23 cellular contexts compared by ENCODE assay signal in the genomic region with DNA sequence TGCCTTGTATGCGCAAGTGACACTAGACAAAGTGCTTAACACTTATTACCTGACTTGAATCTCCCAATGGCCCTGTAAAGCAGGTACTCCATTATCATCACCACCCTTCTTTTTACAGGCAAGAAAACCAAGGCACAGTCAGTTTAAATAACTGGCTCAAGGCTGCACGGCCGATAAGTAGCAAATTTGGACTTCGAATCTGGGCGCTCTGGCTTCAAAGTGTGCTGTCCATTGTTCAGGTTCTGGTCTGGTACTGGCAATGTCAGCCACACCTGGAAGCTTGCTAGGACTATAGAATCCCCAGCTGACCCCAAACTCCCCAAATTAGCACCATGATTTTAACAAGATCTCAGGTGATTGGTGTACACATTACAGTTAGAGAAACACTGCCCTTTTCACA. TPM values are rescaled to one million over a fixed set of nuclear protein-coding genes. Genes with fewer than 3 reads are reported as not detected.
A peak's percentile ranks its signal among the peaks of the same experiment; 100 is the strongest.
DNase-seq lines count a peak whose midpoint lies in the region; ATAC-seq, FAIRE-seq and TF ChIP-seq lines count a peak whose summit lies in the region.
"Had no signal": no experiment of that assay in that cellular context is flagged by ENCODE, and none has a peak within 500 bp of the region (broad histone marks: within the 10 kb centered on the region; RNA-seq: fewer than 3 reads in every experiment).

No MANE protein-coding gene starts in this region.

- TF ChIP-seq CTCF in AG04450 (IDR thresholded peaks at IDR 0.05; ENCODE audit: low read depth, low read length) (no peak), RWPE1 (conservative IDR thresholded peaks at IDR 0.05; ENCODE audit: low read depth) (no peak), left lung (IDR thresholded peaks at IDR 0.05) (no peak), pancreas (IDR thresholded peaks at IDR 0.05) (no peak), osteocyte (IDR thresholded peaks at IDR 0.05) (no peak)

- H3K4me1 ChIP-seq in left lung: peaks cover 13 to 17% of the 10 kb centered on the region in 2 donors
- H3K4me1 ChIP-seq in pancreas: peaks cover 46 to 51% (median 48%) of the 10 kb centered on the region in 3 donors
- H3K4me1 ChIP-seq: BE2C, sigmoid colon had no signal

- H3K27me3 ChIP-seq in AG04450 (ENCODE audit: control insufficient read depth, insufficient read depth, low read length) (no peaks in the 10 kb centered on the region), left lung (no peaks in the 10 kb centered on the region), pancreas (no peaks in the 10 kb centered on the region)
- H3K27me3 ChIP-seq: BE2C, sigmoid colon had no signal

- WGBS in pancreas, 2 donors: 22 to 24% methylated on average over 5 of the region's 5 CpGs

- H3K4me3 ChIP-seq in AG04450 (ENCODE audit: low read depth, low read length): no peak overlapping the region
- H3K4me3 ChIP-seq in left lung: no peak overlapping the region
- H3K4me3 ChIP-seq in pancreas: no peak overlapping the region
- H3K4me3 ChIP-seq: sigmoid colon had no signal

- intact Hi-C loops in left lung (cut with DNase I): no loop called here
- intact Hi-C loops in pancreas (cut with DNase I): no loop called here

- no peak for FAIRE-seq in pancreas (lab: Jason Lieb, UNC)
- no peak for FAIRE-seq in H54 (lab: Jason Lieb, UNC)
- FAIRE-seq: A204.1 had no signal

- no peaks in the 10 kb centered on the region for H3K36me3 Mint-ChIP-seq in osteocyte (ENCODE audit: unreplicated experiment)
- H3K36me3 Mint-ChIP-seq: activated naive CD4-positive, alpha-beta T cell treated with anti-CD3 and anti-CD28 coated beads, Interleukin-2, amount 50 U/mL, for 24 hours; natural killer cell had no signal

- CTCF ChIA-PET in AG04450 (lab: Charles Lee): interaction anchor here (1.1 to 3.2 kb wide), 2 partner anchors 288 to 291 kb away, joined by 6 to 16 read pairs; no protein-coding TSS in a partner anchor
- CTCF ChIA-PET in RWPE1 (lab: Yijun Ruan, JAX): interaction anchor here (0.5 to 1.3 kb wide), 3 partner anchors 15 to 783 kb away, joined by 3 read pairs; no protein-coding TSS in a partner anchor
- CTCF ChIA-PET in HEK293T (lab: Yijun Ruan, JAX): interaction anchor here (1.4 kb wide), 1 partner anchor 15 kb away, joined by 4 read pairs; no protein-coding TSS in a partner anchor

- POLR2A ChIA-PET in AG04450 (lab: Yijun Ruan, JAX) (interaction anchor here (1.1 to 1.6 kb wide), 2 partner anchors 13 to 52 kb away, joined by 3 to 4 read pairs; no protein-coding TSS in a partner anchor), RWPE1 (lab: Yijun Ruan, JAX; ENCODE audit: low non-redundant PET) (no interaction called here), HEK293T (lab: Yijun Ruan, JAX) (no interaction called here)

- DNase-seq in AG04450 (ENCODE audit: low read depth, low spot score) (no peak), RWPE1 (ENCODE audit: low spot score) (no peak), left lung (no peak), pancreas (no peak), HEK293T (ENCODE audit: extremely low spot score) (no peak), dedifferentiated amniotic fluid mesenchymal stem cell (ENCODE audit: extremely low spot score) (no peak), osteocyte (ENCODE audit: extremely low spot score, unreplicated experiment) (no peak), H54 (ENCODE audit: insufficient read length, low spot score) (no peak)
- DNase-seq: activated CD4-positive, alpha-beta T cell treated with anti-CD3 and anti-CD28 coated beads, Interleukin-2, amount 50 U/mL, for 4 hours; BE2C; DMS79; GF-D8; natural killer cell; NCI-H1694 treated with DMSO at 0.1 percent for 48 hours; NCI-H2171; NCI-H524; sigmoid colon; stimulated activated CD4-positive, alpha-beta T cell treated with anti-CD3 and anti-CD28 coated beads, Interleukin-15, amount 100 ng/mL, for 24 hours had no signal

- H3K9me3 Mint-ChIP-seq in osteocyte (ENCODE audit: unreplicated experiment): no peaks in the 10 kb centered on the region
- H3K9me3 Mint-ChIP-seq: activated naive CD4-positive, alpha-beta T cell treated with anti-CD3 and anti-CD28 coated beads, Interleukin-2, amount 50 U/mL, for 24 hours; dendritic cell treated with granulocyte-macrophage colony-stimulating factor and Interleukin-4, amounts not matched to agents 40 ng/mL and 50 ng/mL, for 4 days; natural killer cell; stimulated activated naive CD8-positive, alpha-beta T cell treated with anti-CD3 and anti-CD28 coated beads, Interleukin-15, Interleukin-2, amounts not matched to agents 100 ng/mL and 50 ng/mL, for 24 hours had no signal

- no peak overlapping the region for H3K27ac Mint-ChIP-seq in osteocyte (ENCODE audit: unreplicated experiment)
- H3K27ac Mint-ChIP-seq: activated naive CD4-positive, alpha-beta T cell treated with anti-CD3 and anti-CD28 coated beads, Interleukin-2, amount 50 U/mL, for 24 hours; natural killer cell; stimulated activated naive CD8-positive, alpha-beta T cell treated with anti-CD3 and anti-CD28 coated beads, Interleukin-15, Interleukin-2, amounts not matched to agents 100 ng/mL and 50 ng/mL, for 24 hours had no signal

- no peak for TF ChIP-seq POLR2A in H54 (IDR thresholded peaks at IDR 0.05; ENCODE audit: low read depth, low read length)

- H3K9me3 ChIP-seq in AG04450 (ENCODE audit: control insufficient read depth, insufficient read depth, low read length) (no peaks in the 10 kb centered on the region), left lung (no peaks in the 10 kb centered on the region), pancreas (no peaks in the 10 kb centered on the region)
- H3K9me3 ChIP-seq: BE2C, sigmoid colon had no signal

- peaks cover 6% of the 10 kb centered on the region for H3K27me3 Mint-ChIP-seq in osteocyte (ENCODE audit: unreplicated experiment)

- ATAC-seq in left lung: peak; percentile 48
- ATAC-seq in pancreas: peak in 2 of 4 donors; percentile 3 to 15
- ATAC-seq: natural killer cell had no signal

- peaks cover 7% of the 10 kb centered on the region for H3K4me1 Mint-ChIP-seq in osteocyte (ENCODE audit: unreplicated experiment)

- H3K27ac ChIP-seq in AG04450 (ENCODE audit: low read depth, low read length): peak overlapping the region; percentile 47
- 0 out of 2 replicates have a peak overlapping the region, but pooled peaks have one; percentile 73 for H3K27ac ChIP-seq in RWPE1
- peak overlapping the region in 1 of 2 donors; percentile 72 for H3K27ac ChIP-seq in left lung
- H3K27ac ChIP-seq in pancreas: peak overlapping the region; percentile 62 to 93 (median 80)
- H3K27ac ChIP-seq: sigmoid colon had no signal

- no peaks in the 10 kb centered on the region for H3K36me3 ChIP-seq in left lung
- no peaks in the 10 kb centered on the region for H3K36me3 ChIP-seq in pancreas
- H3K36me3 ChIP-seq: BE2C, sigmoid colon had no signal

- no peak overlapping the region for H3K4me3 Mint-ChIP-seq in osteocyte (ENCODE audit: unreplicated experiment)
- H3K4me3 Mint-ChIP-seq: activated naive CD4-positive, alpha-beta T cell treated with anti-CD3 and anti-CD28 coated beads, Interleukin-2, amount 50 U/mL, for 24 hours; dendritic cell treated with granulocyte-macrophage colony-stimulating factor and Interleukin-4, amounts not matched to agents 40 ng/mL and 50 ng/mL, for 4 days; natural killer cell; stimulated activated naive CD8-positive, alpha-beta T cell treated with anti-CD3 and anti-CD28 coated beads, Interleukin-15, Interleukin-2, amounts not matched to agents 100 ng/mL and 50 ng/mL, for 24 hours had no signal

TF ChIP-seq in HEK293T, 16 proteins besides CTCF, POLR2A, EP300 and RAD21:
- TF ChIP-seq FOXM1 (IDR thresholded peaks at IDR 0.05; ENCODE audit: borderline replicate concordance) (no peak), FOXK2 (IDR thresholded peaks at IDR 0.05) (no peak), FOXA1 (IDR thresholded peaks at IDR 0.05) (no peak), HDGF (IDR thresholded peaks at IDR 0.05; ENCODE audit: borderline replicate concordance) (no peak), SP1 (IDR thresholded peaks at IDR 0.05) (no peak), ELF4 (IDR thresholded peaks at IDR 0.05) (no peak), NFRKB (IDR thresholded peaks at IDR 0.05) (no peak)

RNA-seq across cellular contexts. Expression of a gene that starts 19.3 kb away (rescaled TPM):
- polyA plus RNA-seq in AG04450 (2011; rRNA removed) (0.05 and 0.07 TPM in 2 replicates), pancreas (10 to 100 TPM in 1 of 2 donors, 1 to 10 TPM in 1; 7.7 to 14.1 TPM)
- polyA minus RNA-seq in AG04450 (2011; rRNA and poly(A)+ RNA removed): 0.74 TPM in 1 of 2 replicates, not detected in the other
- total RNA-seq in left lung (10 to 100 TPM; 41.1 to 53.1 TPM), pancreas (10 to 100 TPM; 22.4 to 58.2 (median 33.5) TPM), osteocyte (not detected in 2 replicates)
- total RNA-seq: natural killer cell, RPMI7951 had no signal

Comparison
In these comparisons a context has a peak if more than half of its experiments do, and no peak if none do; other contexts are left out.
1. RNA of a gene that starts 19.3 kb away (total RNA-seq): 41.1 to 53.1 TPM in left lung and 22.4 to 58.2 TPM in pancreas; not detected in osteocyte; every median in the first group is over 10 times any median in the second.